ENCODE assay signal across 18 cellular contexts in genomic region chr5:6181147-6181729, GRCh38.
"Had no signal": no experiment of that assay in that cellular context is flagged by ENCODE, and none has a peak within 500 bp of the region (broad histone marks: within the 10 kb centered on the region; RNA-seq: fewer than 3 reads in every experiment).

No MANE protein-coding gene starts in this region.

- H3K4me3 ChIP-seq: psoas muscle, spleen, transverse colon had no signal

- H3K27ac ChIP-seq: psoas muscle, spleen, transverse colon had no signal

- H3K9me3 ChIP-seq: psoas muscle, spleen, transverse colon had no signal

- H3K4me1 ChIP-seq: psoas muscle, spleen, transverse colon had no signal

- ATAC-seq: activated CD8-positive, alpha-beta memory T cell treated with anti-CD3 and anti-CD28 coated beads, Interleukin-2, amount 10 ng/mL, durations not matched to agents 7 days and 5 days; effector memory CD8-positive, alpha-beta T cell; left colon; naive thymus-derived CD4-positive, alpha-beta T cell; psoas muscle; sciatic nerve; stimulated activated memory B cell treated with anti-CD40 and anti-IgM and Interleukin-4, amounts not matched to agents 10 μg/mL and 1 μg/mL and 100 μg/mL, for 72 hours had no signal

- H3K36me3 ChIP-seq: spleen, transverse colon had no signal

- H3K27me3 ChIP-seq: transverse colon had no signal

- DNase-seq: activated CD4-positive, alpha-beta T cell treated with anti-CD3 and anti-CD28 coated beads for 1 hour; activated CD4-positive, alpha-beta T cell treated with anti-CD3 and anti-CD28 coated beads, Interleukin-2, amount 50 U/mL, for 48 hours; activated CD8-positive, alpha-beta memory T cell treated with anti-CD3 and anti-CD28 coated beads, Interleukin-2, amount 10 ng/mL, durations not matched to agents 7 days and 5 days; activated effector memory CD4-positive, alpha-beta T cell treated with Interleukin-2 at 50 U/mL for 16 hours; activated T-cell treated with anti-CD3 and anti-CD28 coated beads, Interleukin-2, amount 50 U/mL, for 24 hours; effector memory CD8-positive, alpha-beta T cell; hypothalamus; left colon; naive thymus-derived CD4-positive, alpha-beta T cell; occipital lobe; psoas muscle; spleen; stimulated activated CD4-positive, alpha-beta T cell treated with anti-CD3 and anti-CD28 coated beads, Interleukin-1b, Interleukin-23, amount 100 ng/mL, for 48 hours; substantia nigra; T-helper 9 cell; transverse colon had no signal
